8 cellular contexts compared by ENCODE assay signal in the genomic region with DNA sequence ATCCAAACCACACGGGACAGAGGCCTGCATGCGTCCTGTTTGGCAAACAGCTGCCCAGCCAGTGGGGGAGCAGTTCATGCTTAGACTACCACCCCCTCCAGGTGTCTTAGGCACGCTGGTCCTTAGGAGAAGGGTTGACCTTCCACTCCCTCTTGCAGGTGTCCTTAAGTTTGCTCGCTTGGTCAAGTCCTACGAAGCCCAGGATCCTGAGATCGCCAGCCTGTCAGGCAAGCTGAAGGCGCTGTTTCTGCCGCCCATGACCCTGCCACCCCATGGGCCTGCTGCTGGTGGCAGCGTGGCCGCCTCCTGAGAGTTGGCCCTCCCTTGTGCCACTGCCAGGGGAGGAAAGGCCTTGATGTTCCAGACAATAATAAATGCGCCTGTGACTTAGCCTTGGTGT. TPM values are rescaled to one million over a fixed set of nuclear protein-coding genes. Genes with fewer than 3 reads are reported as not detected.
A peak's percentile ranks its signal among the peaks of the same experiment; 100 is the strongest.
DNase-seq lines count a peak whose midpoint lies in the region; ATAC-seq and TF ChIP-seq lines count a peak whose summit lies in the region.

No MANE protein-coding gene starts in this region.

- no peaks in the 10 kb centered on the region for H3K79me2 ChIP-seq in DOHH2 (ENCODE audit: control insufficient read depth, low read length)
- no peaks in the 10 kb centered on the region for H3K79me2 ChIP-seq in OCI-LY1 (ENCODE audit: insufficient read depth, low read length)

- 71 to 84% methylated on average over 11 of the region's 11 CpGs for WGBS in tibial nerve, 2 donors

- H3K36me3 ChIP-seq in DOHH2 (ENCODE audit: control insufficient read depth, low read length) (no peaks in the 10 kb centered on the region), OCI-LY1 (ENCODE audit: insufficient read depth, low read length) (no peaks in the 10 kb centered on the region), endocrine pancreas (ENCODE audit: control insufficient read depth, insufficient read depth, low read length) (no peaks in the 10 kb centered on the region), tibial nerve (peaks cover 0 to 33% (median 3%) of the 10 kb centered on the region in 3 donors)

- no peak for TF ChIP-seq EP300 in tibial nerve (IDR thresholded peaks at IDR 0.05)

- H3K27me3 ChIP-seq in DOHH2 (ENCODE audit: control insufficient read depth, low read length), result peaks cover 16% of the 10 kb centered on the region
- no peaks in the 10 kb centered on the region for H3K27me3 ChIP-seq in OCI-LY1 (ENCODE audit: insufficient read depth, low read length)
- H3K27me3 ChIP-seq in endocrine pancreas (ENCODE audit: control insufficient read depth, insufficient read depth, low read length), result no peaks in the 10 kb centered on the region
- H3K27me3 ChIP-seq in tibial nerve, result no peaks in the 10 kb centered on the region

- TF ChIP-seq POLR2A in tibial nerve (IDR thresholded peaks at IDR 0.05), result no peak

- no peak for TF ChIP-seq CTCF in DOHH2 (IDR thresholded peaks at IDR 0.05; ENCODE audit: low read depth, low read length, poor library complexity, severe bottlenecking)
- TF ChIP-seq CTCF in OCI-LY1 (IDR thresholded peaks at IDR 0.05; ENCODE audit: low read length), result no peak
- no peak for TF ChIP-seq CTCF in osteocyte (IDR thresholded peaks at IDR 0.05)
- TF ChIP-seq CTCF in tibial nerve (IDR thresholded peaks at IDR 0.05), result no peak

- peaks cover 63% of the 10 kb centered on the region for H3K4me1 ChIP-seq in DOHH2 (ENCODE audit: control insufficient read depth, low read length)
- H3K4me1 ChIP-seq in OCI-LY1 (ENCODE audit: insufficient read depth, low read length, severe bottlenecking), result peaks cover 41% of the 10 kb centered on the region
- H3K4me1 ChIP-seq in endocrine pancreas (ENCODE audit: control insufficient read depth, insufficient read depth, low read length), result peaks cover 4% of the 10 kb centered on the region
- H3K4me1 ChIP-seq in tibial nerve, result peaks cover 0 to 48% (median 28%) of the 10 kb centered on the region in 4 donors

- DNase-seq in osteocyte (ENCODE audit: extremely low spot score, unreplicated experiment) (no peak), tibial nerve (ENCODE audit: low spot score in 2 of 2) (no peak), HuH-7 (ENCODE audit: low spot score) (no peak), putamen (ENCODE audit: low spot score) (no peak)

- no peaks in the 10 kb centered on the region for H3K9me3 Mint-ChIP-seq in osteocyte (ENCODE audit: unreplicated experiment)

- H3F3A ChIP-seq in DOHH2 (ENCODE audit: control insufficient read depth, insufficient read depth) (peaks cover 13% of the 10 kb centered on the region), OCI-LY1 (ENCODE audit: insufficient read depth, low read length) (no peaks in the 10 kb centered on the region)

- no peak overlapping the region for H2AFZ ChIP-seq in OCI-LY1 (ENCODE audit: low read length)

- peak overlapping the region; percentile 100 for H3K4me2 ChIP-seq in DOHH2 (ENCODE audit: low read length)
- H3K4me2 ChIP-seq in OCI-LY1 (ENCODE audit: low read length), result peak overlapping the region; percentile 91

- H3K27ac ChIP-seq in DOHH2 (ENCODE audit: low read depth, low read length), result peak overlapping the region; percentile 80
- H3K27ac ChIP-seq in OCI-LY1 (ENCODE audit: low read depth, low read length, poor library complexity, severe bottlenecking), result peak overlapping the region; percentile 91
- peak overlapping the region in 2 of 4 donors; percentile 67 to 75 for H3K27ac ChIP-seq in tibial nerve

- no peak overlapping the region for H3K27ac Mint-ChIP-seq in osteocyte (ENCODE audit: unreplicated experiment)

- peak overlapping the region; percentile 94 for H3K4me3 Mint-ChIP-seq in osteocyte (ENCODE audit: unreplicated experiment)

- H4K20me1 ChIP-seq in DOHH2 (ENCODE audit: control insufficient read depth, insufficient read depth, low read depth, low read length) (no peaks in the 10 kb centered on the region), OCI-LY1 (ENCODE audit: insufficient read depth, low read length) (no peaks in the 10 kb centered on the region)

- no peaks in the 10 kb centered on the region for H3K27me3 Mint-ChIP-seq in osteocyte (ENCODE audit: unreplicated experiment)

- peaks cover 33% of the 10 kb centered on the region for H3K4me1 Mint-ChIP-seq in osteocyte (ENCODE audit: unreplicated experiment)

- peak overlapping the region; percentile 45 for H3K9ac ChIP-seq in OCI-LY1 (ENCODE audit: low read length)
- H3K9ac ChIP-seq in endocrine pancreas (ENCODE audit: control insufficient read depth, insufficient read depth, low read length), result peak overlapping the region; percentile 58

- H3K9me2 ChIP-seq in DOHH2 (replicated peaks; ENCODE audit: control insufficient read depth, low read length) (no peaks in the 10 kb centered on the region), OCI-LY1 (ENCODE audit: low read depth, low read length) (no peaks in the 10 kb centered on the region)

- peaks cover 10% of the 10 kb centered on the region for H3K36me3 Mint-ChIP-seq in osteocyte (ENCODE audit: unreplicated experiment)

- H3K4me3 ChIP-seq in DOHH2 (ENCODE audit: low read length), result peak overlapping the region; percentile 95
- H3K4me3 ChIP-seq in OCI-LY1 (ENCODE audit: low read depth, low read length, poor library complexity, severe bottlenecking), result peak overlapping the region; percentile 71
- H3K4me3 ChIP-seq in endocrine pancreas (ENCODE audit: control insufficient read depth, insufficient read depth, low read length), result no peak overlapping the region
- no peak overlapping the region for H3K4me3 ChIP-seq in tibial nerve

- H3K9me3 ChIP-seq in DOHH2 (ENCODE audit: control insufficient read depth, insufficient read depth, low read length) (no peaks in the 10 kb centered on the region), OCI-LY1 (ENCODE audit: low read length) (no peaks in the 10 kb centered on the region), endocrine pancreas (ENCODE audit: control insufficient read depth, low read length) (no peaks in the 10 kb centered on the region), tibial nerve (no peaks in the 10 kb centered on the region)

- ATAC-seq in HG02840 (IDR thresholded peaks at IDR 0.05; ENCODE audit: low FRiP score, unreplicated experiment), result no peak

RNA-seq across cellular contexts. Expression of a gene that starts 1.8 kb away (rescaled TPM):
- total RNA-seq in osteocyte (287 and 309 TPM in 2 replicates), tibial nerve (100 to 1,000 TPM; 569 to 764 (median 665) TPM)

RNA-seq across cellular contexts. Expression of a gene that starts 2.0 kb away (rescaled TPM):
- total RNA-seq in osteocyte (not detected in 2 replicates), tibial nerve (not detected)

RNA-seq across cellular contexts. Expression of a gene that starts 5.5 kb away (rescaled TPM):
- 0.29 and 0.94 TPM in 2 replicates for total RNA-seq in osteocyte
- total RNA-seq in tibial nerve, result 10 to 100 TPM; 11.9 to 31.5 (median 20.8) TPM

RNA-seq across cellular contexts. Expression of a gene that starts 17.9 kb away (rescaled TPM):
- total RNA-seq in osteocyte, result 117 and 123 TPM in 2 replicates
- 100 to 1,000 TPM in 3 of 4 donors, 10 to 100 TPM in 1; 92.2 to 260 (median 123) TPM for total RNA-seq in tibial nerve

RNA-seq across cellular contexts. Expression of a gene that starts 24.9 kb away (rescaled TPM):
- total RNA-seq in osteocyte (202 and 205 TPM in 2 replicates), tibial nerve (100 to 1,000 TPM; 138 to 178 (median 149) TPM)

Comparison
In these comparisons a context has a peak if more than half of its experiments do, and no peak if none do; other contexts are left out.
1. H3K4me3 ChIP-seq: peak in DOHH2 (single experiment) and OCI-LY1 (single experiment); none in endocrine pancreas (single experiment) and tibial nerve (0 of 4).